Comparison of ENCODE assay signal across 1 cellular context in the genomic region with DNA sequence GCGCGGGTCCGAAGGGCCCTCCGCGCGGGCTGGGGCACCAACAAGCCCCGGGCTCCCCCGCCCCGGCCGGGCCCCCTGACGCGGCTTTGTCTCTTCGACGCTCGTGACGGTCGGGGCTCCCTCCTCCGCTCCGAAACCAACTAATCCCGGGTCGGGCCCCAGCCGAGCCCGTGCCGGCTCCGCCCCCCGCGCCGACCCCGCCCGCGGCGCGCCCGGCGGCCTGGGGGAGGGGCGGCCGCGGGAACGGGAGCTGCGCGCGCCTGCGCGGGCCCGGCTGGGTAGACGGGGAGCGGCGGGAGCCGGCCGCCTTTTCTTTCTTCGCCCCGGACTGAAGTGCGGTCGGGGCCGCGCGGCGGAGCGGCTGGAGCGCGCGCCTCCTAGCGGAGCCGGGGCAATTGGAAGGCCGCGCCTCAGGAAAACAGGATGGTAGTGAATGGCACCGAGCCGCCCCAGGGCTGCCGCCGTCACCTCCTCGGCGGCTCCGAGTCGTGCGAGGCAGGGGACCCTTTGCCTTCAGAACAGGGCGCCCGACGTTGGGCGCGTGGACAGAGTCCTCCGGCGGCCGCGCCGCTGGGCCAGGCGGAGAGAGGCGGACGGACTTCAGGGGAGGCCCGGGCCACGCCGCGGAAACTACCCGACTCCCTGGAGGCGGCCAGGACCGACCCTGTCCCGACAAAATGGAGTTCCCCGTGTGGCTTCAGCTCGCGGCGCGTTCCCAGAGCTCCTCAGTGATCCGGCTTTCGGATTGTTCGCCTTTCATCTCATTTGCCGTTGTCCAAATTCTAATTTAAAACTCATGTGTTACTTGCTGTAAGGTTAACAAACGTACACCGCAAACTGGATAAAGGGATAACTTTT.
A peak's percentile ranks its signal among the peaks of the same experiment; 100 is the strongest.
TF ChIP-seq lines count a peak whose summit lies in the region.

A gene with protein sequence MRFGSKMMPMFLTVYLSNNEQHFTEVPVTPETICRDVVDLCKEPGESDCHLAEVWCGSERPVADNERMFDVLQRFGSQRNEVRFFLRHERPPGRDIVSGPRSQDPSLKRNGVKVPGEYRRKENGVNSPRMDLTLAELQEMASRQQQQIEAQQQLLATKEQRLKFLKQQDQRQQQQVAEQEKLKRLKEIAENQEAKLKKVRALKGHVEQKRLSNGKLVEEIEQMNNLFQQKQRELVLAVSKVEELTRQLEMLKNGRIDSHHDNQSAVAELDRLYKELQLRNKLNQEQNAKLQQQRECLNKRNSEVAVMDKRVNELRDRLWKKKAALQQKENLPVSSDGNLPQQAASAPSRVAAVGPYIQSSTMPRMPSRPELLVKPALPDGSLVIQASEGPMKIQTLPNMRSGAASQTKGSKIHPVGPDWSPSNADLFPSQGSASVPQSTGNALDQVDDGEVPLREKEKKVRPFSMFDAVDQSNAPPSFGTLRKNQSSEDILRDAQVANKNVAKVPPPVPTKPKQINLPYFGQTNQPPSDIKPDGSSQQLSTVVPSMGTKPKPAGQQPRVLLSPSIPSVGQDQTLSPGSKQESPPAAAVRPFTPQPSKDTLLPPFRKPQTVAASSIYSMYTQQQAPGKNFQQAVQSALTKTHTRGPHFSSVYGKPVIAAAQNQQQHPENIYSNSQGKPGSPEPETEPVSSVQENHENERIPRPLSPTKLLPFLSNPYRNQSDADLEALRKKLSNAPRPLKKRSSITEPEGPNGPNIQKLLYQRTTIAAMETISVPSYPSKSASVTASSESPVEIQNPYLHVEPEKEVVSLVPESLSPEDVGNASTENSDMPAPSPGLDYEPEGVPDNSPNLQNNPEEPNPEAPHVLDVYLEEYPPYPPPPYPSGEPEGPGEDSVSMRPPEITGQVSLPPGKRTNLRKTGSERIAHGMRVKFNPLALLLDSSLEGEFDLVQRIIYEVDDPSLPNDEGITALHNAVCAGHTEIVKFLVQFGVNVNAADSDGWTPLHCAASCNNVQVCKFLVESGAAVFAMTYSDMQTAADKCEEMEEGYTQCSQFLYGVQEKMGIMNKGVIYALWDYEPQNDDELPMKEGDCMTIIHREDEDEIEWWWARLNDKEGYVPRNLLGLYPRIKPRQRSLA (minus strand): TSS at position 138 of the 858 bp plus-strand sequence. CDS start 267 bp downstream, outside the sequence.

TF ChIP-seq in HepG2, 621 proteins besides CTCF, POLR2A, EP300 and RAD21 (continued from another document and continues in another):
- TF ChIP-seq ZNF609 (CRISPR knock-in tag; IDR thresholded peaks at IDR 0.05; ENCODE audit: borderline replicate concordance) (peak; percentile 25; the same call in 1 of the 2 replicates), GATAD1 (CRISPR knock-in tag; IDR thresholded peaks at IDR 0.05) (peak; percentile 21; the same call in 1 of the 2 replicates), ZFP1 (CRISPR knock-in tag; IDR thresholded peaks at IDR 0.05) (no peak), CSRNP1 (CRISPR knock-in tag; IDR thresholded peaks at IDR 0.05) (peak; percentile 45; the same call in 1 of the 2 replicates), SIX4 (CRISPR knock-in tag; IDR thresholded peaks at IDR 0.05) (no peak), ZC3H4 (CRISPR knock-in tag; IDR thresholded peaks at IDR 0.05; ENCODE audit: borderline replicate concordance) (no peak; the same call in 1 of the 2 replicates), ZNF766 (CRISPR knock-in tag; IDR thresholded peaks at IDR 0.05; ENCODE audit: borderline replicate concordance) (no peak), CCAR2 (optimal IDR thresholded peaks at IDR 0.05; ENCODE audit: low read depth, low read length) (no peak), ZSCAN31 (CRISPR knock-in tag; IDR thresholded peaks at IDR 0.05; ENCODE audit: low read depth) (peak; percentile 66), ZBTB2 (CRISPR knock-in tag; IDR thresholded peaks at IDR 0.05; ENCODE audit: low read depth) (peak; percentile 86), ATF2 (CRISPR knock-in tag; IDR thresholded peaks at IDR 0.05) (peak; percentile 63; the same call in 1 of the 2 replicates), ZNF550 (CRISPR knock-in tag; IDR thresholded peaks at IDR 0.05; ENCODE audit: borderline replicate concordance) (no peak), THAP11 (CRISPR knock-in tag; IDR thresholded peaks at IDR 0.05) (peak; percentile 53; the same call in 1 of the 2 replicates), CERS6 (CRISPR knock-in tag; IDR thresholded peaks at IDR 0.05) (no peak), SP4 (CRISPR knock-in tag; IDR thresholded peaks at IDR 0.05) (no peak; the same call in 1 of the 2 replicates), MED13 (CRISPR knock-in tag; IDR thresholded peaks at IDR 0.05) (peak; percentile 79), NKX3-1 (CRISPR knock-in tag; IDR thresholded peaks at IDR 0.05) (no peak), SIX1 (CRISPR knock-in tag; IDR thresholded peaks at IDR 0.05; ENCODE audit: borderline replicate concordance) (no peak), ZNF138 (CRISPR knock-in tag; IDR thresholded peaks at IDR 0.05; ENCODE audit: low read depth) (peak; percentile 25; the same call in 1 of the 2 replicates), CREB1 (IDR thresholded peaks at IDR 0.05) (no peak; the same call in 1 of the 2 replicates), CREB1 (CRISPR knock-in tag; IDR thresholded peaks at IDR 0.05) (no peak), RNF2 (conservative IDR thresholded peaks at IDR 0.05; ENCODE audit: low read depth) (peak; percentile 26; the same call in 1 of the 2 replicates), KDM2A (CRISPR knock-in tag; IDR thresholded peaks at IDR 0.05; ENCODE audit: borderline replicate concordance, low read depth) (peak; percentile 83)
- TF ChIP-seq, protein P1, sequence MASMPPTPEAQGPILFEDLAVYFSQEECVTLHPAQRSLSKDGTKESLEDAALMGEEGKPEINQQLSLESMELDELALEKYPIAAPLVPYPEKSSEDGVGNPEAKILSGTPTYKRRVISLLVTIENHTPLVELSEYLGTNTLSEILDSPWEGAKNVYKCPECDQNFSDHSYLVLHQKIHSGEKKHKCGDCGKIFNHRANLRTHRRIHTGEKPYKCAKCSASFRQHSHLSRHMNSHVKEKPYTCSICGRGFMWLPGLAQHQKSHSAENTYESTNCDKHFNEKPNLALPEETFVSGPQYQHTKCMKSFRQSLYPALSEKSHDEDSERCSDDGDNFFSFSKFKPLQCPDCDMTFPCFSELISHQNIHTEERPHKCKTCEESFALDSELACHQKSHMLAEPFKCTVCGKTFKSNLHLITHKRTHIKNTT (CRISPR knock-in tag; IDR thresholded peaks at IDR 0.05), result no peak
